Comparison of ENCODE assay signal across 20 cellular contexts in the genomic region with DNA sequence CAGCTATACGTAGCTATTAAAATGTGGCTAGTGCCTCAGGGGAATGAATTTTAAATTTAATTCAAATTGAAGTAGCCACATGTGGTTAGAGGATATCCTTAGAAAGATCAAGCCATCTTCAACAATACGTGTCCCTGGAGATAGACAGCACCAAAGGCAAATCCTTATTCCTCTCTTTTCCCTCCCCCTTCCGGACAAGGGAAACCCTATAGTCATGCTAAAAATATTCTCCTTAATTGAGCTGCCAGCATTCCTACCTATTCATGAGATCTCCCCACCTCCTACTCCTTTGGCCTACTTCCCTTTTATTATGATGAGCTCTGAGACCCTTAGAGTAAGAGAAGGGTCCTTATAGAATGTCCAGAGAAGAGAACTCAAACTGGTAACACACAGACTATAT. TPM values are rescaled to one million over a fixed set of nuclear protein-coding genes. Genes with fewer than 3 reads are reported as not detected.
A peak's percentile ranks its signal among the peaks of the same experiment; 100 is the strongest.
DNase-seq lines count a peak whose midpoint lies in the region; ATAC-seq and TF ChIP-seq lines count a peak whose summit lies in the region.
"Had no signal": no experiment of that assay in that cellular context is flagged by ENCODE, and none has a peak within 500 bp of the region (broad histone marks: within the 10 kb centered on the region; RNA-seq: fewer than 3 reads in every experiment).

No MANE protein-coding gene starts in this region.

- no peaks in the 10 kb centered on the region for H3K9me3 ChIP-seq in Karpas-422 (ENCODE audit: low read length)
- peaks cover 0 to 18% (median 2%) of the 10 kb centered on the region in 8 donors for H3K9me3 ChIP-seq in spleen

- no peaks in the 10 kb centered on the region for H3K79me2 ChIP-seq in Karpas-422 (ENCODE audit: low read length)

- CTCF ChIA-PET in activated naive CD4-positive, alpha-beta T cell treated with anti-CD3 and anti-CD28 coated beads, Interleukin-2, amount 10 ng/mL, durations not matched to agents 7 days and 5 days (lab: Charles Lee) = interaction anchor here (0.9 to 24.2 kb wide), 4 partner anchors 11 to 48 kb away, joined by 3 to 465 read pairs (median 6); a partner anchor contains a TSS

- no peak overlapping the region for H3K9ac ChIP-seq in Karpas-422 (ENCODE audit: low read length)

- 62 to 76% (median 65%) methylated on average over 3 of the region's 3 CpGs for WGBS in spleen, 5 donors

- peaks cover 98% of the 10 kb centered on the region for H3K36me3 Mint-ChIP-seq in activated naive CD4-positive, alpha-beta T cell treated with anti-CD3 and anti-CD28 coated beads, Interleukin-2, amount 10 ng/mL, durations not matched to agents 7 days and 5 days
- H3K36me3 Mint-ChIP-seq in activated naive CD8-positive, alpha-beta T cell treated with anti-CD3 and anti-CD28 coated beads, Interleukin-2, amount 10 ng/mL, durations not matched to agents 7 days and 5 days = peaks cover 86% of the 10 kb centered on the region

- H3K9me3 Mint-ChIP-seq in activated naive CD4-positive, alpha-beta T cell treated with anti-CD3 and anti-CD28 coated beads, Interleukin-2, amount 10 ng/mL, durations not matched to agents 7 days and 5 days = peaks cover 2% of the 10 kb centered on the region
- H3K9me3 Mint-ChIP-seq in activated naive CD8-positive, alpha-beta T cell treated with anti-CD3 and anti-CD28 coated beads, Interleukin-2, amount 10 ng/mL, durations not matched to agents 7 days and 5 days = no peaks in the 10 kb centered on the region

- no peak for TF ChIP-seq POLR2A in spleen (IDR thresholded peaks at IDR 0.05)

- no peak overlapping the region for H3K4me3 ChIP-seq in Karpas-422 (ENCODE audit: low read length)
- no peak overlapping the region for H3K4me3 ChIP-seq in spleen
- H3K4me3 ChIP-seq: coronary artery, heart left ventricle, skin epidermis had no signal

- no peaks in the 10 kb centered on the region for H3K9me2 ChIP-seq in Karpas-422 (replicated peaks; ENCODE audit: insufficient read depth, low read length)

- POLR2A ChIA-PET in activated naive CD8-positive, alpha-beta T cell treated with anti-CD3 and anti-CD28 coated beads, Interleukin-2, amount 10 ng/mL, durations not matched to agents 7 days and 5 days (lab: Charles Lee) = interaction anchor here (1.2 to 30.6 kb wide), 6 partner anchors 11 to 52 kb away, joined by 3 to 1094 read pairs (median 16); a partner anchor contains a TSS

- H3K4me1 ChIP-seq in Karpas-422 (ENCODE audit: low read length) (peaks cover 24% of the 10 kb centered on the region), spleen (peaks cover 41 to 100% (median 94%) of the 10 kb centered on the region in 6 donors)

- no peak for TF ChIP-seq CTCF in spleen (IDR thresholded peaks at IDR 0.05 in 8 of 11, conservative IDR thresholded peaks at IDR 0.05 in 3 of 11)

- intact Hi-C loops in spleen (cut with DNase I; ENCODE audit: low total_unique reads) = no loop called here

- DNase-seq in activated naive CD4-positive, alpha-beta T cell treated with anti-CD3 and anti-CD28 coated beads, Interleukin-2, amount 10 ng/mL, durations not matched to agents 7 days and 5 days = no peak
- DNase-seq in activated naive CD4-positive, alpha-beta T cell treated with anti-CD3 and anti-CD28 coated beads, Interleukin-2, amount 50 U/mL, for 16 hours = no peak
- DNase-seq in Karpas-422 (peak; percentile 82), spleen (no peak), GF-D8 (lab: John Stamatoyannopoulos, UW) (no peak), Kasumi-1 (lab: John Stamatoyannopoulos, UW) (no peak)
- no peak for DNase-seq in activated naive CD8-positive, alpha-beta T cell treated with anti-CD3 and anti-CD28 coated beads, Interleukin-2, amount 10 ng/mL, durations not matched to agents 7 days and 5 days
- DNase-seq: brain microvascular endothelial cell; COR-L47; heart left ventricle; NCI-H2081 treated with DMSO at 0.1 percent for 48 hours; NCI-H446; nucleus accumbens; stimulated activated naive CD4-positive, alpha-beta T cell treated with Interleukin-2 at 50 U/mL for 16 hours; trophoblast cell had no signal

- 0 out of 2 replicates have a peak, but pooled peaks cover 5% of the 10 kb centered on the region for H3K27me3 ChIP-seq in Karpas-422 (ENCODE audit: low read length)
- no peaks in the 10 kb centered on the region for H3K27me3 ChIP-seq in spleen (replicated peaks in 1 of 7)
- H3K27me3 ChIP-seq: brain microvascular endothelial cell, heart left ventricle had no signal

- H3K27ac ChIP-seq in Karpas-422 (ENCODE audit: low read length) (no peak overlapping the region), spleen (peak overlapping the region in 7 of 8 donors; percentile 42 to 99 (median 80))
- H3K27ac ChIP-seq: brain microvascular endothelial cell had no signal

- H3K36me3 ChIP-seq in Karpas-422 (ENCODE audit: insufficient read depth, low read length) (no peaks in the 10 kb centered on the region), spleen (peaks cover 0 to 97% (median 21%) of the 10 kb centered on the region in 6 donors)
- H3K36me3 ChIP-seq: brain microvascular endothelial cell had no signal

- no peaks in the 10 kb centered on the region for H3K27me3 Mint-ChIP-seq in activated naive CD4-positive, alpha-beta T cell treated with anti-CD3 and anti-CD28 coated beads, Interleukin-2, amount 10 ng/mL, durations not matched to agents 7 days and 5 days
- no peaks in the 10 kb centered on the region for H3K27me3 Mint-ChIP-seq in activated naive CD8-positive, alpha-beta T cell treated with anti-CD3 and anti-CD28 coated beads, Interleukin-2, amount 10 ng/mL, durations not matched to agents 7 days and 5 days

- no peak for ATAC-seq in activated naive CD8-positive, alpha-beta T cell treated with anti-CD3 and anti-CD28 coated beads, Interleukin-2, amount 10 ng/mL, durations not matched to agents 7 days and 5 days (ENCODE audit: low read depth)
- no peak for ATAC-seq in GM18520 (IDR thresholded peaks at IDR 0.05; ENCODE audit: unreplicated experiment)
- ATAC-seq: activated CD4-positive, CD25-positive, alpha-beta regulatory T cell treated with anti-CD3 and anti-CD28 coated beads, Interleukin-2, amount 50 U/mL, for 24 hours; heart left ventricle had no signal

- peak overlapping the region; percentile 67 for H3K27ac Mint-ChIP-seq in activated naive CD4-positive, alpha-beta T cell treated with anti-CD3 and anti-CD28 coated beads, Interleukin-2, amount 10 ng/mL, durations not matched to agents 7 days and 5 days
- peak overlapping the region; percentile 79 for H3K27ac Mint-ChIP-seq in activated naive CD8-positive, alpha-beta T cell treated with anti-CD3 and anti-CD28 coated beads, Interleukin-2, amount 10 ng/mL, durations not matched to agents 7 days and 5 days

- no peak overlapping the region for H3K4me3 Mint-ChIP-seq in activated naive CD4-positive, alpha-beta T cell treated with anti-CD3 and anti-CD28 coated beads, Interleukin-2, amount 10 ng/mL, durations not matched to agents 7 days and 5 days
- H3K4me3 Mint-ChIP-seq in activated naive CD8-positive, alpha-beta T cell treated with anti-CD3 and anti-CD28 coated beads, Interleukin-2, amount 10 ng/mL, durations not matched to agents 7 days and 5 days = peak overlapping the region; percentile 61

- peak overlapping the region; percentile 46 for H3K4me2 ChIP-seq in Karpas-422 (ENCODE audit: low read depth, low read length, poor library complexity, severe bottlenecking)

- no peaks in the 10 kb centered on the region; the same call in 1 of the 2 replicates for H4K20me1 ChIP-seq in Karpas-422 (ENCODE audit: insufficient read depth, low read depth, low read length)

- peaks cover 100% of the 10 kb centered on the region for H3K4me1 Mint-ChIP-seq in activated naive CD4-positive, alpha-beta T cell treated with anti-CD3 and anti-CD28 coated beads, Interleukin-2, amount 10 ng/mL, durations not matched to agents 7 days and 5 days
- H3K4me1 Mint-ChIP-seq in activated naive CD8-positive, alpha-beta T cell treated with anti-CD3 and anti-CD28 coated beads, Interleukin-2, amount 10 ng/mL, durations not matched to agents 7 days and 5 days = peaks cover 95% of the 10 kb centered on the region

- no peak overlapping the region for H2AFZ ChIP-seq in Karpas-422 (ENCODE audit: low read length)

RNA-seq across cellular contexts. Expression of a gene that starts 11.0 kb away (rescaled TPM):
- 0.22 and 0.82 TPM in 2 replicates for total RNA-seq in Karpas-422 (2014; rRNA removed; shearing (Covaris generic); ENCODE audit: low replicate concordance)
- 100 to 1,000 TPM; 444 to 452 TPM for total RNA-seq in activated naive CD8-positive, alpha-beta T cell treated with anti-CD3 and anti-CD28 coated beads, Interleukin-2, amount 10 ng/mL, durations not matched to agents 7 days and 5 days
- 100 to 1,000 TPM; 186 to 272 (median 219) TPM for total RNA-seq in spleen
- polyA plus RNA-seq in spleen = 10 to 100 TPM; 28.3 to 33.1 (median 29.3) TPM

RNA-seq across cellular contexts. Expression of a gene that starts 53.7 kb away (rescaled TPM):
- total RNA-seq in Karpas-422 (2014; rRNA removed; shearing (Covaris generic); ENCODE audit: low replicate concordance) = 7.8 TPM in 1 of 2 replicates, not detected in the other
- total RNA-seq in activated naive CD8-positive, alpha-beta T cell treated with anti-CD3 and anti-CD28 coated beads, Interleukin-2, amount 10 ng/mL, durations not matched to agents 7 days and 5 days = not detected
- total RNA-seq in spleen = not detected
- under 1 TPM in 1 of 3 donors, not detected in 2; 0.35 TPM for polyA plus RNA-seq in spleen
- total RNA-seq: heart left ventricle, liver had no signal
- polyA plus RNA-seq: heart left ventricle had no signal

Comparison
In these comparisons a context has a peak if more than half of its experiments do, and no peak if none do; other contexts are left out.
1. RNA of a gene that starts 11.0 kb away (total RNA-seq): 444 to 452 TPM in activated naive CD8-positive, alpha-beta T cell treated with anti-CD3 and anti-CD28 coated beads, Interleukin-2, amount 10 ng/mL, durations not matched to agents 7 days and 5 days and 186 to 272 TPM in spleen; 0.22 to 0.82 TPM in Karpas-422; every median in the first group is over 100 times any median in the second.